8 cellular contexts compared by ENCODE assay signal in genomic region chr2:105397959-105398521, GRCh38. TPM values are rescaled to one million over a fixed set of nuclear protein-coding genes. Genes with fewer than 3 reads are reported as not detected.
DNase-seq lines count a peak whose midpoint lies in the region; ATAC-seq, FAIRE-seq and TF ChIP-seq lines count a peak whose summit lies in the region.

No MANE protein-coding gene starts in this region.

- POLR2A ChIA-PET in H1 (lab: Charles Lee; ENCODE audit: partially characterized antibody) = interaction anchor here (0.8 to 2.8 kb wide), 15 partner anchors 8 to 154 kb away, joined by 3 to 32 read pairs (median 6); no protein-coding TSS in a partner anchor

- H4K5ac ChIP-seq in H1 (ENCODE audit: insufficient read length, low read depth, low read length) = no peak overlapping the region

- H3K23ac ChIP-seq in H1 (ENCODE audit: insufficient read length) = no peak overlapping the region

- H3K4me3 ChIP-seq in NT2/D1 (ENCODE audit: insufficient read length, low read depth) (peak overlapping the region; percentile 92), H1 (ENCODE audit: extremely low read depth in 1 of 4, insufficient read depth in 2 of 4, low read depth in 3 of 4, low read length in 4 of 4) (peak overlapping the region; percentile 81 to 96 (median 92))

- no peak overlapping the region for H2BK20ac ChIP-seq in H1 (ENCODE audit: low read length)

- H3K27me3 ChIP-seq in NT2/D1 (ENCODE audit: insufficient read depth, insufficient read length) (peaks cover 13% of the 10 kb centered on the region), H1 (replicated peaks in 1 of 4; ENCODE audit: control insufficient read depth in 3 of 4, extremely low read depth in 1 of 4, insufficient read depth in 3 of 4, low read length in 3 of 4) (peaks cover 7 to 17% (median 13%) of the 10 kb centered on the region in 4 experiments)

- H3K4me1 Mint-ChIP-seq in naive B cell = peaks cover 4 to 8% (median 7%) of the 10 kb centered on the region in 3 donors

- H2BK120ac ChIP-seq in H1 (replicated peaks; ENCODE audit: low read depth, low read length) = no peak overlapping the region

- peak in 1 of 2 experiments; percentile 43; a peak in 2 of 3 replicates for TF ChIP-seq POLR2A in H1 (IDR thresholded peaks at IDR 0.05; ENCODE audit: control extremely low read depth in 1 of 2, low read depth in 2 of 2, low read length in 2 of 2)

- peaks cover 0 to 1% of the 10 kb centered on the region in 2 experiments for H4K20me1 ChIP-seq in H1 (replicated peaks in 1 of 2; ENCODE audit: control insufficient read depth in 1 of 2, insufficient read depth in 2 of 2, low read length in 2 of 2)

- H4K8ac ChIP-seq in H1 (ENCODE audit: extremely low read depth, insufficient read depth, low read length) = peak overlapping the region; percentile 53; the same call in 1 of the 2 replicates

- ATAC-seq in GM19328 (IDR thresholded peaks at IDR 0.05; ENCODE audit: unreplicated experiment) = peak; percentile 15
- no peak for ATAC-seq in naive B cell (ENCODE audit: low read depth in 2 of 2)
- ATAC-seq in HG02798 (IDR thresholded peaks at IDR 0.05; ENCODE audit: poor library complexity, unreplicated experiment) = no peak

- peaks cover 4% of the 10 kb centered on the region; the same call in 1 of the 2 replicates for H3K23me2 ChIP-seq in H1 (ENCODE audit: low read depth, low read length)

- H3K36me3 ChIP-seq in NT2/D1 (ENCODE audit: insufficient read depth, insufficient read length, low read length) = peaks cover 31% of the 10 kb centered on the region
- H3K36me3 ChIP-seq in H1 (ENCODE audit: control insufficient read depth in 2 of 4, insufficient read depth in 4 of 4, low read length in 3 of 4) = no peaks in the 10 kb centered on the region; a peak in 1 of 8 replicates

- H3K9me3 ChIP-seq in NT2/D1 (ENCODE audit: insufficient read depth, low read length) (peaks cover 7% of the 10 kb centered on the region; the same call in 1 of the 2 replicates), H1 (ENCODE audit: insufficient read depth in 2 of 2, low read depth in 1 of 2, low read length in 1 of 2) (peaks cover 5 to 6% of the 10 kb centered on the region in 2 experiments; a peak in 1 of 4 replicates)

- CTCF ChIA-PET in H1 (lab: Charles Lee; ENCODE audit: partially characterized antibody) = interaction anchor here (0.9 to 3.6 kb wide), 5 partner anchors 8 to 122 kb away, joined by 3 to 19 read pairs (median 6); no protein-coding TSS in a partner anchor

- H3K27me3 Mint-ChIP-seq in naive B cell = peaks cover 30 to 61% (median 55%) of the 10 kb centered on the region in 3 donors

- peak overlapping the region; percentile 92; the same call in 1 of the 2 replicates for H3K27ac ChIP-seq in H1 (ENCODE audit: low read depth, low read length)

- no peak for TF ChIP-seq CTCF in H1 (IDR thresholded peaks at IDR 0.05; ENCODE audit: control extremely low read depth in 1 of 3, insufficient read depth in 1 of 3, low read depth in 1 of 3, low read length in 3 of 3)

- H3K27ac Mint-ChIP-seq in naive B cell = peak overlapping the region in 1 of 6 donors; percentile 77

- 0 out of 2 replicates have a peak overlapping the region, but pooled peaks have one; percentile 39 for H2BK5ac ChIP-seq in H1 (ENCODE audit: low read depth, low read length)

- H3K4me3 Mint-ChIP-seq in naive B cell = peak overlapping the region; percentile 67 to 88 (median 82)

- no peak for TF ChIP-seq EP300 in H1 (IDR thresholded peaks at IDR 0.05; ENCODE audit: borderline replicate concordance in 1 of 2, low read depth in 2 of 2, low read length in 2 of 2)

- H3K79me1 ChIP-seq in H1 (ENCODE audit: low read depth, low read length) = peaks cover 8% of the 10 kb centered on the region

- no peak overlapping the region for H2BK12ac ChIP-seq in H1 (ENCODE audit: low read depth, low read length)

- no peak overlapping the region for H2AFZ ChIP-seq in H1 (ENCODE audit: low read length)

- no peak overlapping the region for H3K4ac ChIP-seq in H1 (replicated peaks; ENCODE audit: insufficient read length, low read depth, low read length)

- no peak overlapping the region; the same call in 1 of the 2 replicates for H3K18ac ChIP-seq in H1 (ENCODE audit: extremely low read depth, low read length)

- no peak overlapping the region for H2BK15ac ChIP-seq in H1 (ENCODE audit: low read length)

- no peaks in the 10 kb centered on the region for H3K4me1 ChIP-seq in NT2/D1 (ENCODE audit: insufficient read depth, insufficient read length)
- peaks cover 0 to 5% (median 2%) of the 10 kb centered on the region in 4 experiments; a peak in 5 of 7 replicates for H3K4me1 ChIP-seq in H1 (replicated peaks in 1 of 4; ENCODE audit: control insufficient read depth in 3 of 4, insufficient read depth in 4 of 4, low read length in 3 of 4)

- H3K9ac ChIP-seq in NT2/D1 (ENCODE audit: insufficient read length, low read depth) (peak overlapping the region; percentile 97), H1 (replicated peaks in 1 of 4; ENCODE audit: extremely low read depth in 1 of 4, low read depth in 3 of 4, low read length in 3 of 4) (peak overlapping the region; percentile 70 to 95 (median 92); a peak in 6 of 7 replicates)

- peak overlapping the region; percentile 39 for H4K91ac ChIP-seq in H1 (replicated peaks; ENCODE audit: insufficient read length, low read length)

- 11% methylated on average over 19 of the region's 19 CpGs; no CpG with 5 or more reads in 1 of the 2 experiments for WGBS in H1 (ENCODE audit: extremely low coverage in 1 of 2, insufficient coverage in 1 of 2, insufficient read length in 1 of 2, insufficient replicate concordance in 2 of 2, low coverage in 1 of 2, low lambda C conversion rate in 2 of 2, missing lambda C conversion rate in 1 of 2), 2 experiments

- peaks cover 0 to 7% of the 10 kb centered on the region in 2 donors for H3K36me3 Mint-ChIP-seq in naive B cell

- H2AK5ac ChIP-seq in H1 (ENCODE audit: low read depth, low read length) = no peak overlapping the region

- no peak for DNase-seq in NT2/D1 (ENCODE audit: low read depth, low spot score)
- DNase-seq in H1 (ENCODE audit: low read depth in 1 of 2, low spot score in 2 of 2) = no peak
- DNase-seq in naive B cell = no peak
- no peak for DNase-seq in H4 (ENCODE audit: low spot score)
- no peak for DNase-seq in germinal center (ENCODE audit: low spot score)
- DNase-seq in activated CD4-positive, alpha-beta T cell treated with anti-CD3 and anti-CD28 coated beads, Interleukin-2, amount 50 U/mL, for 48 hours = no peak

- H3K9me3 Mint-ChIP-seq in naive B cell = no peaks in the 10 kb centered on the region

- no peak for FAIRE-seq in H1 (lab: Jason Lieb, UNC)

- H3K4me2 ChIP-seq in H1 (ENCODE audit: insufficient read depth in 1 of 2, low read depth in 2 of 2, low read length in 2 of 2) = peak overlapping the region; percentile 54 to 83

- no peak for TF ChIP-seq RAD21 in H1 (IDR thresholded peaks at IDR 0.05 in 1 of 2, conservative IDR thresholded peaks at IDR 0.05 in 1 of 2; ENCODE audit: low read depth in 2 of 2, low read length in 2 of 2)

- no peak overlapping the region for H3K14ac ChIP-seq in H1 (ENCODE audit: insufficient read length)

- peaks cover 0 to 50% of the 10 kb centered on the region in 2 experiments; a peak in 2 of 4 replicates for H3K79me2 ChIP-seq in H1 (ENCODE audit: control insufficient read depth in 1 of 2, insufficient read depth in 2 of 2, low read length in 2 of 2)

- peak overlapping the region; percentile 12 for H3K56ac ChIP-seq in H1 (replicated peaks; ENCODE audit: insufficient read length, low read depth, low read length)

TF ChIP-seq in H1, 55 proteins besides CTCF, POLR2A, EP300 and RAD21:
- TF ChIP-seq CHD1 (IDR thresholded peaks at IDR 0.05; ENCODE audit: low read depth, low read length) (no peak; the same call in 1 of the 2 replicates), CHD2 (IDR thresholded peaks at IDR 0.05; ENCODE audit: low read length) (no peak), ATF3 (IDR thresholded peaks at IDR 0.05; ENCODE audit: insufficient read depth, low read depth, low read length) (no peak), SAP30 (IDR thresholded peaks at IDR 0.05; ENCODE audit: insufficient read depth, insufficient replicate concordance, low read length) (no peak), SIN3A (conservative IDR thresholded peaks at IDR 0.05 in 1 of 2, IDR thresholded peaks at IDR 0.05 in 1 of 2; ENCODE audit: low read depth in 1 of 2, low read length in 2 of 2) (no peak; a peak in 1 of 4 replicates), BRCA1 (IDR thresholded peaks at IDR 0.05; ENCODE audit: low read depth, low read length) (no peak), SUZ12 (IDR thresholded peaks at IDR 0.05; ENCODE audit: low read length) (no peak), CBX5 (IDR thresholded peaks at IDR 0.05; ENCODE audit: low read depth, low read length) (no peak), TAF7 (optimal IDR thresholded peaks at IDR 0.05; ENCODE audit: borderline replicate concordance, low read depth, low read length) (no peak)
TF ChIP-seq in H1: peak in this region for 0.

RNA-seq across cellular contexts. Expression of gene FHL2, which starts 0.8 kb away (rescaled TPM):
- 33.2 and 33.4 TPM in 2 replicates for total RNA-seq in H1 (2021; fragmentation: NEBNext Ultra II Directional; extraction: Animal tissue kit (Norgen Biotek cat#: 25700))
- 51.0 and 64.3 TPM in 2 replicates for polyA plus RNA-seq in H1 (2011; rRNA removed)
- 60.7 TPM for polyA plus RNA-seq in H1 (2011; cell fraction: cytosol; rRNA removed)
- 36.4 TPM for polyA plus RNA-seq in H1 (2011; cell fraction: nucleus; rRNA removed)
- 32.7 to 47.1 TPM (median 40.2 TPM) in 4 replicates for polyA plus RNA-seq in H1 (2012, experiment 1 of 2)
- polyA plus RNA-seq in H1 (2012, experiment 2 of 2) = 29.1 TPM
- 19.4 TPM for polyA plus RNA-seq in H1 (2013, experiment 1 of 2)
- polyA plus RNA-seq in H1 (2013, experiment 2 of 2) = 20.2 TPM
- 59.2 and 66.1 TPM in 2 replicates for polyA minus RNA-seq in H1 (2011; rRNA and poly(A)+ RNA removed)
- 19.0 TPM for polyA minus RNA-seq in H1 (2011; cell fraction: cytosol; rRNA and poly(A)+ RNA removed)
- polyA minus RNA-seq in H1 (2011; cell fraction: nucleus; rRNA and poly(A)+ RNA removed) = 33.3 TPM
- polyA plus RNA-seq in naive B cell (ENCODE audit: low read depth in 6 of 6) = under 1 TPM in 4 of 6 donors, not detected in 2; 0.05 to 0.39 (median 0.24) TPM
- 163 and 195 TPM in 2 replicates for total RNA-seq in H4 (2014; rRNA removed; shearing (Covaris generic))
